Comparison of ENCODE assay signal across 8 cellular contexts in genomic region chr19:29666634-29667389, GRCh38. TPM values are rescaled to one million over a fixed set of nuclear protein-coding genes. Genes with fewer than 3 reads are reported as not detected.
DNase-seq lines count a peak whose midpoint lies in the region; ATAC-seq and TF ChIP-seq lines count a peak whose summit lies in the region.

No MANE protein-coding gene starts in this region.

- peak; percentile 29 for DNase-seq in GF-D8 (lab: John Stamatoyannopoulos, UW)
- DNase-seq in SJCRH30 = peak; percentile 53 to 60
- DNase-seq in memory B cell (ENCODE audit: low spot score in 2 of 2) = no peak
- no peak for DNase-seq in thoracic aorta (ENCODE audit: low spot score)
- no peak for DNase-seq in NCI-H446 treated with DMSO at 0.1 percent for 48 hours (lab: John Stamatoyannopoulos, UW)
- no peak for DNase-seq in BE2C
- no peak for DNase-seq in Kasumi-1 (lab: John Stamatoyannopoulos, UW)

- H3K9me3 Mint-ChIP-seq in memory B cell = no peaks in the 10 kb centered on the region

- H3K4me3 Mint-ChIP-seq in memory B cell = peak overlapping the region; percentile 65

- H3K36me3 ChIP-seq in SJCRH30 (no peaks in the 10 kb centered on the region), duodenal mucosa (ENCODE audit: control insufficient read depth in 1 of 2, insufficient read depth in 2 of 2, low read length in 2 of 2) (no peaks in the 10 kb centered on the region), thoracic aorta (no peaks in the 10 kb centered on the region), BE2C (no peaks in the 10 kb centered on the region; the same call in 1 of the 2 replicates)

- peak overlapping the region; percentile 67 for H3K4me3 ChIP-seq in SJCRH30
- H3K4me3 ChIP-seq in duodenal mucosa (ENCODE audit: low read depth in 1 of 2, low read length in 2 of 2) = peak overlapping the region; percentile 75 to 81
- peak overlapping the region; percentile 94 for H3K4me3 ChIP-seq in thoracic aorta
- no peak overlapping the region for H3K4me3 ChIP-seq in BE2C (ENCODE audit: low read depth, low read length)

- ATAC-seq in memory B cell (ENCODE audit: low read depth) = no peak
- no peak for ATAC-seq in thoracic aorta (ENCODE audit: insufficient number of reproducible peaks, low FRiP score, low read depth)

- H3K4me1 Mint-ChIP-seq in memory B cell = peaks cover 28% of the 10 kb centered on the region

- no peaks in the 10 kb centered on the region for H3K9me3 ChIP-seq in SJCRH30 (replicated peaks)
- H3K9me3 ChIP-seq in duodenal mucosa (ENCODE audit: control insufficient read depth in 1 of 2, low read length in 2 of 2) = no peaks in the 10 kb centered on the region
- H3K9me3 ChIP-seq in thoracic aorta = no peaks in the 10 kb centered on the region
- H3K9me3 ChIP-seq in BE2C = no peaks in the 10 kb centered on the region

- no peak overlapping the region for H3K27ac ChIP-seq in SJCRH30
- H3K27ac ChIP-seq in duodenal mucosa (ENCODE audit: low read depth, low read length) = peak overlapping the region; percentile 46
- H3K27ac ChIP-seq in thoracic aorta = peak overlapping the region; percentile 95

- peak overlapping the region; percentile 40 for H3K27ac Mint-ChIP-seq in memory B cell

- H3K9ac ChIP-seq in duodenal mucosa (ENCODE audit: low read depth in 1 of 2, low read length in 2 of 2) = peak overlapping the region; percentile 68 to 74

- H3K27me3 Mint-ChIP-seq in memory B cell = no peaks in the 10 kb centered on the region

- TF ChIP-seq CTCF in thoracic aorta (IDR thresholded peaks at IDR 0.05) (no peak), BE2C (IDR thresholded peaks at IDR 0.05; ENCODE audit: low read depth, low read length) (no peak)

- H3K4me1 ChIP-seq in SJCRH30 = peaks cover 18% of the 10 kb centered on the region
- H3K4me1 ChIP-seq in duodenal mucosa (ENCODE audit: control insufficient read depth in 1 of 2, insufficient read depth in 2 of 2, low read length in 2 of 2) = peaks cover 20 to 39% of the 10 kb centered on the region in 2 donors
- H3K4me1 ChIP-seq in thoracic aorta (ENCODE audit: control insufficient read depth in 1 of 2, low read depth in 2 of 2) = peaks cover 64 to 81% of the 10 kb centered on the region in 2 donors
- no peaks in the 10 kb centered on the region for H3K4me1 ChIP-seq in BE2C

- H3K36me3 Mint-ChIP-seq in memory B cell = no peaks in the 10 kb centered on the region

- no peaks in the 10 kb centered on the region; the same call in 1 of the 2 replicates for H3K27me3 ChIP-seq in SJCRH30
- H3K27me3 ChIP-seq in duodenal mucosa (ENCODE audit: control insufficient read depth in 1 of 2, insufficient read depth in 2 of 2, low read length in 2 of 2) = no peaks in the 10 kb centered on the region
- no peaks in the 10 kb centered on the region for H3K27me3 ChIP-seq in thoracic aorta (replicated peaks; ENCODE audit: insufficient read depth)
- no peaks in the 10 kb centered on the region for H3K27me3 ChIP-seq in BE2C

RNA-seq across cellular contexts. Expression of gene PLEKHF1, which starts 1.6 kb away (rescaled TPM):
- total RNA-seq in SJCRH30 (2014; rRNA removed; shearing (Covaris generic)) = 1.7 and 2.0 TPM in 2 replicates
- total RNA-seq in thoracic aorta = 10 to 100 TPM; 21.4 to 56.2 TPM
- 0.79 TPM for polyA plus RNA-seq in BE2C (2012; ENCODE audit: insufficient read depth, insufficient read length, low read depth)

RNA-seq across cellular contexts. Expression of gene C19orf12, which starts 48.2 kb away (rescaled TPM):
- total RNA-seq in SJCRH30 (2014; rRNA removed; shearing (Covaris generic)) = 26.4 and 28.4 TPM in 2 replicates
- 10 to 100 TPM; 36.1 to 46.4 TPM for total RNA-seq in thoracic aorta
- 32.4 TPM for polyA plus RNA-seq in BE2C (2012; ENCODE audit: insufficient read depth, insufficient read length, low read depth)

Comparison
In these comparisons a context has a peak if more than half of its experiments do, and no peak if none do; other contexts are left out.
1. DNase-seq: peak in GF-D8 (single experiment) and SJCRH30 (2 of 2); none in memory B cell (0 of 2), thoracic aorta (single experiment), NCI-H446 treated with DMSO at 0.1 percent for 48 hours (single experiment), BE2C (single experiment) and Kasumi-1 (0 of 2).